9 cellular contexts compared by ENCODE assay signal in the genomic region with DNA sequence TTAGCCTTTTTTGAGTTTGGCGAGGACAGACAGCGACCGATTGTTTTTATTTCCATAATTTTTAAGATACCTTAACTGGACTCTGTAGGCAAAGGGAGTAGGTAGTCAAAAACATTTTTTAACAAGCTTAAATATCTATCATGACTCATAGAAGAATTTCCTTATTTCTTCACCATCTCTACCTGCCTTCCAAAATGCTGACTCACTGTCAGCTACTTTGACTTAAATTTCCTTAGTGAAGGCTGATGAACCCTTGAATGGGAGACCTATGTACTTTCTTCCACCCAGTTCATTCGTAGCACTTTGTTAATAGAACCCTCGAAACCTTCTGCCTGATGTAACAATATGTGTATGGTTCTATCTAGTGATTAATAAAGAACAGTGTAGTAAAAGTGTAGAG. TPM values are rescaled to one million over a fixed set of nuclear protein-coding genes. Genes with fewer than 3 reads are reported as not detected.
DNase-seq lines count a peak whose midpoint lies in the region; FAIRE-seq and TF ChIP-seq lines count a peak whose summit lies in the region.
"Had no signal": no experiment of that assay in that cellular context is flagged by ENCODE, and none has a peak within 500 bp of the region (broad histone marks: within the 10 kb centered on the region; RNA-seq: fewer than 3 reads in every experiment).

No MANE protein-coding gene starts in this region.

- no peak for FAIRE-seq in small intestine (lab: Jason Lieb, UNC)
- FAIRE-seq: TTC549 had no signal

- no peaks in the 10 kb centered on the region for H3K9me3 ChIP-seq in small intestine (ENCODE audit: control insufficient read depth, low read depth)

- H3K27ac ChIP-seq in RWPE1 (no peak overlapping the region), small intestine (ENCODE audit: low read depth in 1 of 2, low read length in 1 of 2) (no peak overlapping the region)

- H3K36me3 ChIP-seq in small intestine (ENCODE audit: control insufficient read depth in 2 of 2, insufficient read depth in 2 of 2, low read length in 2 of 2) (no peaks in the 10 kb centered on the region), H7 (replicated peaks; ENCODE audit: control insufficient read depth, insufficient read depth, low read length) (no peaks in the 10 kb centered on the region)

- H3K4me3 ChIP-seq in fibroblast of mammary gland (ENCODE audit: control insufficient read depth, low read depth, low read length): no peak overlapping the region
- no peak overlapping the region for H3K4me3 ChIP-seq in small intestine (ENCODE audit: low read depth in 1 of 2, low read length in 2 of 2)
- H3K4me3 ChIP-seq in H7 (ENCODE audit: insufficient read depth, low read depth, low read length): no peak overlapping the region

- 25 to 64% (median 37%) methylated on average over 5 of the region's 5 CpGs for WGBS in small intestine, 3 donors

- POLR2A ChIA-PET in RWPE1 (lab: Yijun Ruan, JAX; ENCODE audit: low non-redundant PET): no interaction called here

- TF ChIP-seq CTCF in RWPE1 (conservative IDR thresholded peaks at IDR 0.05; ENCODE audit: low read depth) (no peak), fibroblast of mammary gland (conservative IDR thresholded peaks at IDR 0.05; ENCODE audit: control insufficient read depth, insufficient read depth, low read depth, low read length) (no peak)

- CTCF ChIA-PET in RWPE1 (lab: Yijun Ruan, JAX): interaction anchor here (0.8 kb wide), 1 partner anchor 501 kb away, joined by 3 read pairs; no protein-coding TSS in a partner anchor

- H3K27me3 ChIP-seq in small intestine (ENCODE audit: control insufficient read depth in 2 of 2, insufficient read depth in 2 of 2, low read length in 2 of 2): no peaks in the 10 kb centered on the region
- no peaks in the 10 kb centered on the region for H3K27me3 ChIP-seq in H7 (ENCODE audit: control insufficient read depth, insufficient read depth, low read length)

- no peaks in the 10 kb centered on the region for H3K4me1 ChIP-seq in small intestine (ENCODE audit: control insufficient read depth in 2 of 2, insufficient read depth in 1 of 2, low read depth in 1 of 2, low read length in 1 of 2)

- peak; percentile 3 for DNase-seq in NCI-H82 (lab: John Stamatoyannopoulos, UW)
- no peak for DNase-seq in NCI-H82 treated with DMSO at 0.1 percent for 48 hours (lab: John Stamatoyannopoulos, UW; ENCODE audit: unreplicated experiment)
- peak; percentile 70 for DNase-seq in RWPE1 (ENCODE audit: low spot score)
- DNase-seq in fibroblast of mammary gland (ENCODE audit: low read depth): peak; percentile 22
- DNase-seq in small intestine: peak; percentile 61
- DNase-seq in activated gamma-delta T cell treated with Interleukin-2 at 50 U/mL for 16 hours: no peak
- DNase-seq in H7: no peak
- no peak for DNase-seq in activated CD4-positive, alpha-beta T cell treated with anti-CD3 and anti-CD28 coated beads, Interleukin-2, amount 50 U/mL, for 1 hour

RNA-seq across cellular contexts. Expression of a gene that starts 1.1 kb away (rescaled TPM):
- 10 to 100 TPM in 1 of 3 donors, 1 to 10 TPM in 2; 4.7 to 14.5 (median 5.4) TPM for polyA plus RNA-seq in small intestine
- total RNA-seq in H7 (2014; rRNA removed; shearing (Covaris generic)): 36.8 and 43.5 TPM in 2 replicates

Comparison
In these comparisons a context has a peak if more than half of its experiments do, and no peak if none do; other contexts are left out.
1. DNase-seq: peak in NCI-H82 (single experiment), RWPE1 (single experiment), fibroblast of mammary gland (single experiment) and small intestine (single experiment); none in NCI-H82 treated with DMSO at 0.1 percent for 48 hours (single experiment), activated gamma-delta T cell treated with Interleukin-2 at 50 U/mL for 16 hours (single experiment), H7 (single experiment) and activated CD4-positive, alpha-beta T cell treated with anti-CD3 and anti-CD28 coated beads, Interleukin-2, amount 50 U/mL, for 1 hour (single experiment).